25 cellular contexts compared by ENCODE assay signal in the genomic region with DNA sequence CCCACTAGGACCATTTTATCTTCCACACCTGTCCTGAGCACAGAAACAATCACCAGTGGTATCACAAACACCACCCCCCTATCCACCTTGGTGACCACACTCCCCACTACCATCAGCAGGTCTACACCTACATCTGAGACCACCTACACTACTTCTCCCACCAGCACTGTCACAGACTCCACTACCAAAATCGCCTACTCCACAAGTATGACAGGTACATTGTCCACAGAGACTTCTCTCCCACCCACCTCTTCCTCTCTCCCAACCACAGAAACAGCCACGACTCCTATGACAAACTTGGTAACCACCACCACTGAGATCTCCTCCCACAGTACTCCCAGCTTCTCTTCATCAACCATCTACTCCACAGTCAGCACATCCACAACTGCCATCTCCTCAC. TPM values are rescaled to one million over a fixed set of nuclear protein-coding genes. Genes with fewer than 3 reads are reported as not detected.
"Had no signal": no experiment of that assay in that cellular context is flagged by ENCODE, and none has a peak within 500 bp of the region (broad histone marks: within the 10 kb centered on the region; RNA-seq: fewer than 3 reads in every experiment).

No MANE protein-coding gene starts in this region.

- H3K9me3 Mint-ChIP-seq: activated B cell treated with CpG ODN at 0.5 μM for 24 hours; activated CD4-positive, alpha-beta T cell treated with anti-CD3 and anti-CD28 coated beads, Interleukin-2, amount 10 ng/mL, durations not matched to agents 7 days and 5 days had no signal

- DNase-seq: activated B cell treated with CpG ODN at 0.5 μM for 24 hours; activated CD4-positive, alpha-beta T cell treated with anti-CD3 and anti-CD28 coated beads for 1 hour; activated CD4-positive, alpha-beta T cell treated with anti-CD3 and anti-CD28 coated beads, Interleukin-2, amount 10 ng/mL, durations not matched to agents 7 days and 5 days; activated CD8-positive, alpha-beta memory T cell treated with anti-CD3 and anti-CD28 coated beads for 24 hours; activated naive CD4-positive, alpha-beta T cell; adrenal gland; anterior cingulate cortex; cerebellar nuclear complex; IMR-90; Kasumi-1; KBM-7; NCI-H1105 treated with DMSO at 0.1 percent for 48 hours; NCI-H1436 treated with DMSO at 0.1 percent for 48 hours; NCI-H187; NCI-H2081; NCI-H510A treated with DMSO at 0.1 percent for 48 hours; Peyer's patch; Right ventricle myocardium superior; SJCRH30; SK-N-SH; SW 1271; T-helper 9 cell had no signal

- H3K4me1 Mint-ChIP-seq: activated B cell treated with CpG ODN at 0.5 μM for 24 hours; activated CD4-positive, alpha-beta T cell treated with anti-CD3 and anti-CD28 coated beads, Interleukin-2, amount 10 ng/mL, durations not matched to agents 7 days and 5 days had no signal

- H3K4me1 ChIP-seq: adrenal gland, Peyer's patch, SJCRH30 had no signal

- H3K9ac ChIP-seq: SK-N-SH had no signal

- H3K9me3 ChIP-seq: adrenal gland, Peyer's patch, SJCRH30, SK-N-SH had no signal

- H3K4me3 ChIP-seq: adrenal gland, SJCRH30 had no signal

- H3K36me3 Mint-ChIP-seq: activated naive CD8-positive, alpha-beta T cell had no signal

- H3K27ac Mint-ChIP-seq: activated B cell treated with CpG ODN at 0.5 μM for 24 hours; activated CD4-positive, alpha-beta T cell treated with anti-CD3 and anti-CD28 coated beads, Interleukin-2, amount 10 ng/mL, durations not matched to agents 7 days and 5 days; activated naive CD8-positive, alpha-beta T cell had no signal

- H3K27ac ChIP-seq: adrenal gland, Peyer's patch, RWPE1, SJCRH30 had no signal

- H3K27me3 ChIP-seq: Peyer's patch had no signal

- H3K4me2 ChIP-seq: SK-N-SH had no signal

- H3K4me3 Mint-ChIP-seq: activated B cell treated with CpG ODN at 0.5 μM for 24 hours; activated CD4-positive, alpha-beta T cell treated with anti-CD3 and anti-CD28 coated beads, Interleukin-2, amount 10 ng/mL, durations not matched to agents 7 days and 5 days; activated naive CD8-positive, alpha-beta T cell had no signal

- H3K36me3 ChIP-seq: adrenal gland, SJCRH30 had no signal

RNA-seq across cellular contexts. Expression of a gene that starts 3.3 kb away (rescaled TPM):
- total RNA-seq: activated B cell treated with CpG ODN at 0.5 μM for 24 hours; activated CD4-positive, alpha-beta T cell treated with anti-CD3 and anti-CD28 coated beads, Interleukin-2, amount 10 ng/mL, durations not matched to agents 7 days and 5 days; IMR-90; T-helper 1 cell treated with Interleukin-12 subunit alpha and Interleukin-12 subunit beta and Interleukin-4 antibody, amounts not matched to agents 30 ng/mL and 1 ng/mL, for 36 hours had no signal

RNA-seq across cellular contexts. Expression of a gene that starts 16.7 kb away (rescaled TPM):
- total RNA-seq: activated B cell treated with CpG ODN at 0.5 μM for 24 hours; activated CD4-positive, alpha-beta T cell treated with anti-CD3 and anti-CD28 coated beads, Interleukin-2, amount 10 ng/mL, durations not matched to agents 7 days and 5 days; IMR-90; Right ventricle myocardium superior; T-helper 1 cell treated with Interleukin-12 subunit alpha and Interleukin-12 subunit beta and Interleukin-4 antibody, amounts not matched to agents 30 ng/mL and 1 ng/mL, for 36 hours had no signal
- polyA plus RNA-seq: SK-N-SH had no signal

RNA-seq across cellular contexts. Expression of a gene that starts 57.0 kb away (rescaled TPM):
- total RNA-seq: activated CD4-positive, alpha-beta T cell treated with anti-CD3 and anti-CD28 coated beads, Interleukin-2, amount 10 ng/mL, durations not matched to agents 7 days and 5 days; IMR-90 had no signal
